ENCODE assay signal across 18 cellular contexts in the genomic region with DNA sequence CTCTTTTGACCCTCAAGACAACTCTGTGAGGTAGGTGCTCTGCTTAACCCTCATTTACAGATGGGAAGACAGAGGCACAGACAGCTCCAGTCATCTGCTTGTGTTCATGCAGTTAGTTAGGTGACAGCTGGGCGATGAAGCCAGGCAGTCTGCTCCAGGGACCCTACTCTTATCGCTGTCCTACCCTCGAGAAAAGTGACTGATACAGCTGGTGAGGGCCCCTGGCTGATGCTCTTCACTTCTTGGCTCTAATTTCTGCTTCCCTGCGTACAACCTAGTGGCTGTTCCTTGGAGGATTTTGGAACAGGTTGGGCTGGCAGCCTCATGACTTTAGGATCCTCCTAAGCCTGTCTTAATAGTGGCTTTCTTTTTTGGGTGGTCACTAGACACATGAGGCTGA. TPM values are rescaled to one million over a fixed set of nuclear protein-coding genes. Genes with fewer than 3 reads are reported as not detected.
"Had no signal": no experiment of that assay in that cellular context is flagged by ENCODE, and none has a peak within 500 bp of the region (broad histone marks: within the 10 kb centered on the region; RNA-seq: fewer than 3 reads in every experiment).

No MANE protein-coding gene starts in this region.

- H3K4me3 ChIP-seq: cardiac muscle cell, skin epidermis, tibial nerve had no signal

- ATAC-seq: activated CD8-positive, alpha-beta T cell treated with anti-CD3 and anti-CD28 coated beads for 36 hours; left lobe of liver had no signal

- H3K27me3 ChIP-seq: foreskin keratinocyte had no signal

- H3K4me1 ChIP-seq: tibial nerve had no signal

- H3K9me3 ChIP-seq: tibial nerve had no signal

- H3K27ac ChIP-seq: cardiac muscle cell, epithelial cell of prostate, foreskin keratinocyte, skin epidermis, tibial nerve had no signal

- H3K36me3 ChIP-seq: cardiac muscle cell, tibial nerve had no signal

- DNase-seq: activated CD4-positive, alpha-beta T cell treated with anti-CD3 and anti-CD28 coated beads for 48 hours; activated CD4-positive, CD25-positive, alpha-beta regulatory T cell; activated CD8-positive, alpha-beta T cell treated with anti-CD3 and anti-CD28 coated beads for 36 hours; activated naive CD4-positive, alpha-beta T cell treated with Interleukin-2 at 50 U/mL for 16 hours; activated naive CD8-positive, alpha-beta T cell treated with anti-CD3 and anti-CD28 coated beads, Interleukin-2, amount 10 ng/mL, durations not matched to agents 7 days and 5 days; activated T-cell treated with anti-CD3 and anti-CD28 coated beads, Interleukin-2, amount 50 U/mL, for 1 hour; amygdala; dermis blood vessel endothelial cell; foreskin keratinocyte; T-helper 1 cell; T1000 had no signal

RNA-seq across cellular contexts. Expression of gene DLK2, which starts 12.9 kb away (rescaled TPM):
- total RNA-seq: left lobe of liver, osteoblast had no signal

RNA-seq across cellular contexts. Expression of gene LRRC73, which starts 41.9 kb away (rescaled TPM):
- total RNA-seq: mononuclear cell had no signal
